In the genomic region with DNA sequence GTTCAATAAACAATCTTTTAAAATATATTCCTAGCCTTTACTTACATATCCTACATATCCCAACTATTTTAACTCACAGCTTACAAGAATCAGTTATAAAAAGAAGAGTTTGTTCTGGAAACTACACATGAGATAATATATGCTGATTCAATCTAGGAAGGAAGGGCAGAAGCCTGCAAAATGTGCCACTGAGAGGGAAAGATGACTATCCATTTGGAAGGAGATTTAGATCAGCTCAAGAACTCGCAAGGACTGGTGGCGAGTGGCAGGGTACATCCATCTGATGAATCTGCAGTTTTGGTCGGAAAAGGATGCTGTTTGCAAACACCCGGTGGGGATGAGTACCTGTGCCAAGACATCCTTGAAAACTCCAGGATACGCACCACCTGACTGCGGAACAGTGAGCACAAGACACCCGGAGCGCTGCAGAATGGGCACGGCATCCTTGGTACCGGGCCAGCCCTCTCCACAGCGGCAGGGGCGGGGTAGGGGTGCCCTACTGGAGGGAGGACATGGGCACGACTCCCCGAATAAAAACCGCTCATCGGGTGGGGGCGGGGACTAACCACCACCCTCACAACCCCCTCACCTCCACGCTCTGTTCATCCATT, we compare ENCODE assay signal across 1 cellular context.
TF ChIP-seq lines count a peak whose summit lies in the region.

No MANE protein-coding gene starts in this region.

TF ChIP-seq in HepG2, 621 proteins besides CTCF, POLR2A, EP300 and RAD21 (continued from another document and continues in another):
- no peak for TF ChIP-seq ZNF883 (CRISPR knock-in tag; IDR thresholded peaks at IDR 0.05; ENCODE audit: not compliant biosample characterization)
- TF ChIP-seq ZFAT (CRISPR knock-in tag; conservative IDR thresholded peaks at IDR 0.05) = no peak
- no peak for TF ChIP-seq ZNF264 (CRISPR knock-in tag; IDR thresholded peaks at IDR 0.05)
- TF ChIP-seq CREM (IDR thresholded peaks at IDR 0.05) = peak; percentile 13; the same call in 1 of the 2 replicates
- no peak for TF ChIP-seq CREM (CRISPR knock-in tag; IDR thresholded peaks at IDR 0.05)
- TF ChIP-seq ZNF879 (CRISPR knock-in tag; IDR thresholded peaks at IDR 0.05) = no peak
- TF ChIP-seq XRCC5 (optimal IDR thresholded peaks at IDR 0.05; ENCODE audit: low read length) = no peak
- TF ChIP-seq FOXC1 (CRISPR knock-in tag; IDR thresholded peaks at IDR 0.05; ENCODE audit: borderline replicate concordance) = no peak
- TF ChIP-seq ATRX (CRISPR knock-in tag; IDR thresholded peaks at IDR 0.05; ENCODE audit: borderline replicate concordance) = no peak
- TF ChIP-seq TCF12 (IDR thresholded peaks at IDR 0.05) = no peak
- TF ChIP-seq TCF12 (CRISPR knock-in tag; IDR thresholded peaks at IDR 0.05) = no peak
- TF ChIP-seq TBX2 (CRISPR knock-in tag; IDR thresholded peaks at IDR 0.05; ENCODE audit: borderline replicate concordance) = no peak
- TF ChIP-seq, protein P1, sequence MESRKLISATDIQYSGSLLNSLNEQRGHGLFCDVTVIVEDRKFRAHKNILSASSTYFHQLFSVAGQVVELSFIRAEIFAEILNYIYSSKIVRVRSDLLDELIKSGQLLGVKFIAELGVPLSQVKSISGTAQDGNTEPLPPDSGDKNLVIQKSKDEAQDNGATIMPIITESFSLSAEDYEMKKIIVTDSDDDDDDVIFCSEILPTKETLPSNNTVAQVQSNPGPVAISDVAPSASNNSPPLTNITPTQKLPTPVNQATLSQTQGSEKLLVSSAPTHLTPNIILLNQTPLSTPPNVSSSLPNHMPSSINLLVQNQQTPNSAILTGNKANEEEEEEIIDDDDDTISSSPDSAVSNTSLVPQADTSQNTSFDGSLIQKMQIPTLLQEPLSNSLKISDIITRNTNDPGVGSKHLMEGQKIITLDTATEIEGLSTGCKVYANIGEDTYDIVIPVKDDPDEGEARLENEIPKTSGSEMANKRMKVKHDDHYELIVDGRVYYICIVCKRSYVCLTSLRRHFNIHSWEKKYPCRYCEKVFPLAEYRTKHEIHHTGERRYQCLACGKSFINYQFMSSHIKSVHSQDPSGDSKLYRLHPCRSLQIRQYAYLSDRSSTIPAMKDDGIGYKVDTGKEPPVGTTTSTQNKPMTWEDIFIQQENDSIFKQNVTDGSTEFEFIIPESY (CRISPR knock-in tag; IDR thresholded peaks at IDR 0.05) = no peak
- TF ChIP-seq, protein P2, sequence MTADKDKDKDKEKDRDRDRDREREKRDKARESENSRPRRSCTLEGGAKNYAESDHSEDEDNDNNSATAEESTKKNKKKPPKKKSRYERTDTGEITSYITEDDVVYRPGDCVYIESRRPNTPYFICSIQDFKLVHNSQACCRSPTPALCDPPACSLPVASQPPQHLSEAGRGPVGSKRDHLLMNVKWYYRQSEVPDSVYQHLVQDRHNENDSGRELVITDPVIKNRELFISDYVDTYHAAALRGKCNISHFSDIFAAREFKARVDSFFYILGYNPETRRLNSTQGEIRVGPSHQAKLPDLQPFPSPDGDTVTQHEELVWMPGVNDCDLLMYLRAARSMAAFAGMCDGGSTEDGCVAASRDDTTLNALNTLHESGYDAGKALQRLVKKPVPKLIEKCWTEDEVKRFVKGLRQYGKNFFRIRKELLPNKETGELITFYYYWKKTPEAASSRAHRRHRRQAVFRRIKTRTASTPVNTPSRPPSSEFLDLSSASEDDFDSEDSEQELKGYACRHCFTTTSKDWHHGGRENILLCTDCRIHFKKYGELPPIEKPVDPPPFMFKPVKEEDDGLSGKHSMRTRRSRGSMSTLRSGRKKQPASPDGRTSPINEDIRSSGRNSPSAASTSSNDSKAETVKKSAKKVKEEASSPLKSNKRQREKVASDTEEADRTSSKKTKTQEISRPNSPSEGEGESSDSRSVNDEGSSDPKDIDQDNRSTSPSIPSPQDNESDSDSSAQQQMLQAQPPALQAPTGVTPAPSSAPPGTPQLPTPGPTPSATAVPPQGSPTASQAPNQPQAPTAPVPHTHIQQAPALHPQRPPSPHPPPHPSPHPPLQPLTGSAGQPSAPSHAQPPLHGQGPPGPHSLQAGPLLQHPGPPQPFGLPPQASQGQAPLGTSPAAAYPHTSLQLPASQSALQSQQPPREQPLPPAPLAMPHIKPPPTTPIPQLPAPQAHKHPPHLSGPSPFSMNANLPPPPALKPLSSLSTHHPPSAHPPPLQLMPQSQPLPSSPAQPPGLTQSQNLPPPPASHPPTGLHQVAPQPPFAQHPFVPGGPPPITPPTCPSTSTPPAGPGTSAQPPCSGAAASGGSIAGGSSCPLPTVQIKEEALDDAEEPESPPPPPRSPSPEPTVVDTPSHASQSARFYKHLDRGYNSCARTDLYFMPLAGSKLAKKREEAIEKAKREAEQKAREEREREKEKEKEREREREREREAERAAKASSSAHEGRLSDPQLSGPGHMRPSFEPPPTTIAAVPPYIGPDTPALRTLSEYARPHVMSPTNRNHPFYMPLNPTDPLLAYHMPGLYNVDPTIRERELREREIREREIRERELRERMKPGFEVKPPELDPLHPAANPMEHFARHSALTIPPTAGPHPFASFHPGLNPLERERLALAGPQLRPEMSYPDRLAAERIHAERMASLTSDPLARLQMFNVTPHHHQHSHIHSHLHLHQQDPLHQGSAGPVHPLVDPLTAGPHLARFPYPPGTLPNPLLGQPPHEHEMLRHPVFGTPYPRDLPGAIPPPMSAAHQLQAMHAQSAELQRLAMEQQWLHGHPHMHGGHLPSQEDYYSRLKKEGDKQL (CRISPR knock-in tag; IDR thresholded peaks at IDR 0.05; ENCODE audit: low read depth) = 0 out of 2 replicates have a peak, but pooled peaks have one; percentile 4
- TF ChIP-seq ZKSCAN5 (CRISPR knock-in tag; IDR thresholded peaks at IDR 0.05) = 0 out of 2 replicates have a peak, but pooled peaks have one; percentile 18
- no peak for TF ChIP-seq GABPA (IDR thresholded peaks at IDR 0.05; ENCODE audit: low read depth, low read length)
- TF ChIP-seq GABPA (CRISPR knock-in tag; IDR thresholded peaks at IDR 0.05; ENCODE audit: low read depth) = no peak
- TF ChIP-seq TAF15 (IDR thresholded peaks at IDR 0.05; ENCODE audit: low read depth, low read length, poor library complexity, severe bottlenecking) = no peak
- no peak for TF ChIP-seq KLF9 (CRISPR knock-in tag; IDR thresholded peaks at IDR 0.05; ENCODE audit: low read depth)
- TF ChIP-seq ZNF253 (CRISPR knock-in tag; IDR thresholded peaks at IDR 0.05; ENCODE audit: borderline replicate concordance) = no peak
- no peak for TF ChIP-seq NFIB (CRISPR knock-in tag; IDR thresholded peaks at IDR 0.05; ENCODE audit: borderline replicate concordance)
- no peak for TF ChIP-seq PHF5A (CRISPR knock-in tag; IDR thresholded peaks at IDR 0.05; ENCODE audit: low read depth, unreplicated experiment)
- TF ChIP-seq, protein P3, sequence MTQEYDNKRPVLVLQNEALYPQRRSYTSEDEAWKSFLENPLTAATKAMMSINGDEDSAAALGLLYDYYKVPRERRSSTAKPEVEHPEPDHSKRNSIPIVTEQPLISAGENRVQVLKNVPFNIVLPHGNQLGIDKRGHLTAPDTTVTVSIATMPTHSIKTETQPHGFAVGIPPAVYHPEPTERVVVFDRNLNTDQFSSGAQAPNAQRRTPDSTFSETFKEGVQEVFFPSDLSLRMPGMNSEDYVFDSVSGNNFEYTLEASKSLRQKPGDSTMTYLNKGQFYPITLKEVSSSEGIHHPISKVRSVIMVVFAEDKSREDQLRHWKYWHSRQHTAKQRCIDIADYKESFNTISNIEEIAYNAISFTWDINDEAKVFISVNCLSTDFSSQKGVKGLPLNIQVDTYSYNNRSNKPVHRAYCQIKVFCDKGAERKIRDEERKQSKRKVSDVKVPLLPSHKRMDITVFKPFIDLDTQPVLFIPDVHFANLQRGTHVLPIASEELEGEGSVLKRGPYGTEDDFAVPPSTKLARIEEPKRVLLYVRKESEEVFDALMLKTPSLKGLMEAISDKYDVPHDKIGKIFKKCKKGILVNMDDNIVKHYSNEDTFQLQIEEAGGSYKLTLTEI (CRISPR knock-in tag; conservative IDR thresholded peaks at IDR 0.05) = no peak
- TF ChIP-seq, protein P4, sequence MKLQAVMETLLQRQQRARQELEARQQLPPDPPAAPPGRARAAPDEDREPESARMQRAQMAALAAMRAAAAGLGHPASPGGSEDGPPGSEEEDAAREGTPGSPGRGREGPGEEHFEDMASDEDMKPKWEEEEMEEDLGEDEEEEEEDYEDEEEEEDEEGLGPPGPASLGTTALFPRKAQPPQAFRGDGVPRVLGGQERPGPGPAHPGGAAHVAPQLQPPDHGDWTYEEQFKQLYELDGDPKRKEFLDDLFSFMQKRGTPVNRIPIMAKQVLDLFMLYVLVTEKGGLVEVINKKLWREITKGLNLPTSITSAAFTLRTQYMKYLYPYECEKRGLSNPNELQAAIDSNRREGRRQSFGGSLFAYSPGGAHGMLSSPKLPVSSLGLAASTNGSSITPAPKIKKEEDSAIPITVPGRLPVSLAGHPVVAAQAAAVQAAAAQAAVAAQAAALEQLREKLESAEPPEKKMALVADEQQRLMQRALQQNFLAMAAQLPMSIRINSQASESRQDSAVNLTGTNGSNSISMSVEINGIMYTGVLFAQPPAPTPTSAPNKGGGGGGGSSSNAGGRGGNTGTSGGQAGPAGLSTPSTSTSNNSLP (IDR thresholded peaks at IDR 0.05; ENCODE audit: low read depth, low read length) = no peak
- TF ChIP-seq KDM2A (CRISPR knock-in tag; IDR thresholded peaks at IDR 0.05; ENCODE audit: borderline replicate concordance, low read depth) = no peak
- no peak for TF ChIP-seq ZNF558 (CRISPR knock-in tag; IDR thresholded peaks at IDR 0.05; ENCODE audit: borderline replicate concordance)
- TF ChIP-seq NCOR1 (IDR thresholded peaks at IDR 0.05; ENCODE audit: borderline replicate concordance, low read length) = no peak
- TF ChIP-seq, protein P5, sequence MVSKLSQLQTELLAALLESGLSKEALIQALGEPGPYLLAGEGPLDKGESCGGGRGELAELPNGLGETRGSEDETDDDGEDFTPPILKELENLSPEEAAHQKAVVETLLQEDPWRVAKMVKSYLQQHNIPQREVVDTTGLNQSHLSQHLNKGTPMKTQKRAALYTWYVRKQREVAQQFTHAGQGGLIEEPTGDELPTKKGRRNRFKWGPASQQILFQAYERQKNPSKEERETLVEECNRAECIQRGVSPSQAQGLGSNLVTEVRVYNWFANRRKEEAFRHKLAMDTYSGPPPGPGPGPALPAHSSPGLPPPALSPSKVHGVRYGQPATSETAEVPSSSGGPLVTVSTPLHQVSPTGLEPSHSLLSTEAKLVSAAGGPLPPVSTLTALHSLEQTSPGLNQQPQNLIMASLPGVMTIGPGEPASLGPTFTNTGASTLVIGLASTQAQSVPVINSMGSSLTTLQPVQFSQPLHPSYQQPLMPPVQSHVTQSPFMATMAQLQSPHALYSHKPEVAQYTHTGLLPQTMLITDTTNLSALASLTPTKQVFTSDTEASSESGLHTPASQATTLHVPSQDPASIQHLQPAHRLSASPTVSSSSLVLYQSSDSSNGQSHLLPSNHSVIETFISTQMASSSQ (IDR thresholded peaks at IDR 0.05; ENCODE audit: low read depth) = no peak
- TF ChIP-seq, protein P5 (CRISPR knock-in tag; IDR thresholded peaks at IDR 0.05; ENCODE audit: borderline replicate concordance) = no peak
- TF ChIP-seq ZMYM3 (CRISPR knock-in tag; IDR thresholded peaks at IDR 0.05) = no peak
- TF ChIP-seq ZNF383 (CRISPR knock-in tag; IDR thresholded peaks at IDR 0.05; ENCODE audit: borderline replicate concordance) = peak; percentile 36; the same call in 1 of the 2 replicates
- TF ChIP-seq AHR (CRISPR knock-in tag; IDR thresholded peaks at IDR 0.05) = no peak
- no peak for TF ChIP-seq ZNF563 (CRISPR knock-in tag; IDR thresholded peaks at IDR 0.05)
- no peak; the same call in 1 of the 2 replicates for TF ChIP-seq ZNF678 (CRISPR knock-in tag; IDR thresholded peaks at IDR 0.05)
- no peak for TF ChIP-seq NONO (IDR thresholded peaks at IDR 0.05)
- no peak for TF ChIP-seq NONO (CRISPR knock-in tag; conservative IDR thresholded peaks at IDR 0.05)
- TF ChIP-seq ZNF567 (CRISPR knock-in tag; IDR thresholded peaks at IDR 0.05; ENCODE audit: borderline replicate concordance) = 0 out of 2 replicates have a peak, but pooled peaks have one; percentile 19
- no peak for TF ChIP-seq TOE1 (CRISPR knock-in tag; IDR thresholded peaks at IDR 0.05)
- no peak for TF ChIP-seq ARHGAP35 (CRISPR knock-in tag; IDR thresholded peaks at IDR 0.05; ENCODE audit: borderline replicate concordance)
- TF ChIP-seq, protein P6, sequence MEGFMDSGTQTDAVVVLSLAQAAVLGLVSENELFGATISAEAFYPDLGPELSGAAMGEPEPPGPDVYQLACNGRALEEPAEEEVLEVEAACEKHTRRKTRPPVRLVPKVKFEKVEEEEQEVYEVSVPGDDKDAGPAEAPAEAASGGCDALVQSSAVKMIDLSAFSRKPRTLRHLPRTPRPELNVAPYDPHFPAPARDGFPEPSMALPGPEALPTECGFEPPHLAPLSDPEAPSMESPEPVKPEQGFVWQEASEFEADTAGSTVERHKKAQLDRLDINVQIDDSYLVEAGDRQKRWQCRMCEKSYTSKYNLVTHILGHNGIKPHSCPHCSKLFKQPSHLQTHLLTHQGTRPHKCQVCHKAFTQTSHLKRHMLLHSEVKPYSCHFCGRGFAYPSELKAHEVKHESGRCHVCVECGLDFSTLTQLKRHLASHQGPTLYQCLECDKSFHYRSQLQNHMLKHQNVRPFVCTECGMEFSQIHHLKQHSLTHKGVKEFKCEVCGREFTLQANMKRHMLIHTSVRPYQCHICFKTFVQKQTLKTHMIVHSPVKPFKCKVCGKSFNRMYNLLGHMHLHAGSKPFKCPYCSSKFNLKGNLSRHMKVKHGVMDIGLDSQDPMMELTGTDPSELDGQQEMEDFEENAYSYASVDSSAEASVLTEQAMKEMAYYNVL (CRISPR knock-in tag; IDR thresholded peaks at IDR 0.05; ENCODE audit: borderline replicate concordance) = no peak
- TF ChIP-seq SRSF9 (IDR thresholded peaks at IDR 0.05; ENCODE audit: borderline replicate concordance, insufficient read depth, low read depth, low read length, poor library complexity, severe bottlenecking) = no peak
- TF ChIP-seq ZNF652 (CRISPR knock-in tag; IDR thresholded peaks at IDR 0.05; ENCODE audit: borderline replicate concordance, low read depth) = no peak
- TF ChIP-seq, protein P7, sequence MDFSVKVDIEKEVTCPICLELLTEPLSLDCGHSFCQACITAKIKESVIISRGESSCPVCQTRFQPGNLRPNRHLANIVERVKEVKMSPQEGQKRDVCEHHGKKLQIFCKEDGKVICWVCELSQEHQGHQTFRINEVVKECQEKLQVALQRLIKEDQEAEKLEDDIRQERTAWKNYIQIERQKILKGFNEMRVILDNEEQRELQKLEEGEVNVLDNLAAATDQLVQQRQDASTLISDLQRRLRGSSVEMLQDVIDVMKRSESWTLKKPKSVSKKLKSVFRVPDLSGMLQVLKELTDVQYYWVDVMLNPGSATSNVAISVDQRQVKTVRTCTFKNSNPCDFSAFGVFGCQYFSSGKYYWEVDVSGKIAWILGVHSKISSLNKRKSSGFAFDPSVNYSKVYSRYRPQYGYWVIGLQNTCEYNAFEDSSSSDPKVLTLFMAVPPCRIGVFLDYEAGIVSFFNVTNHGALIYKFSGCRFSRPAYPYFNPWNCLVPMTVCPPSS (IDR thresholded peaks at IDR 0.05) = no peak
- TF ChIP-seq HCFC1 (IDR thresholded peaks at IDR 0.05; ENCODE audit: low read depth, low read length) = no peak
- no peak for TF ChIP-seq HNRNPLL (IDR thresholded peaks at IDR 0.05; ENCODE audit: low read depth, low read length, poor library complexity, severe bottlenecking)
